14 cellular contexts compared by ENCODE assay signal in genomic region chr3:15845475-15845874, GRCh38. TPM values are rescaled to one million over a fixed set of nuclear protein-coding genes. Genes with fewer than 3 reads are reported as not detected.
DNase-seq lines count a peak whose midpoint lies in the region; ATAC-seq lines count a peak whose summit lies in the region.
"Had no signal": no experiment of that assay in that cellular context is flagged by ENCODE, and none has a peak within 500 bp of the region (broad histone marks: within the 10 kb centered on the region; RNA-seq: fewer than 3 reads in every experiment).

No MANE protein-coding gene starts in this region.

- POLR2A ChIA-PET in naive thymus-derived CD4-positive, alpha-beta T cell (lab: Charles Lee): no interaction called here

- no peaks in the 10 kb centered on the region for H3K4me1 ChIP-seq in naive thymus-derived CD4-positive, alpha-beta T cell (ENCODE audit: control insufficient read depth in 2 of 2, insufficient read depth in 2 of 2, low read length in 2 of 2)
- H3K4me1 ChIP-seq: adrenal gland had no signal

- no peak overlapping the region for H3K27ac ChIP-seq in naive thymus-derived CD4-positive, alpha-beta T cell (ENCODE audit: low read depth, low read length)
- H3K27ac ChIP-seq: adrenal gland had no signal

- H3K27ac Mint-ChIP-seq in naive thymus-derived CD4-positive, alpha-beta T cell: no peak overlapping the region
- H3K27ac Mint-ChIP-seq: T-cell had no signal

- CTCF ChIA-PET in naive thymus-derived CD4-positive, alpha-beta T cell (lab: Charles Lee): no interaction called here

- DNase-seq in stimulated activated CD4-positive, alpha-beta T cell treated with anti-CD3 and anti-CD28 coated beads, Interleukin-4, amount 100 ng/mL, for 24 hours: peak; percentile 19
- no peak for DNase-seq in stimulated activated CD4-positive, alpha-beta T cell treated with anti-CD3 and anti-CD28 coated beads, Interleukin-1b, Interleukin-23, amount 100 ng/mL, for 48 hours
- no peak for DNase-seq in NCI-H1048 (lab: John Stamatoyannopoulos, UW)
- no peak for DNase-seq in inferior parietal cortex (ENCODE audit: extremely low spot score)
- no peak for DNase-seq in naive thymus-derived CD4-positive, alpha-beta T cell
- DNase-seq: adrenal gland, DMS79, H9, NCI-H2171 treated with DMSO at 0.1 percent for 48 hours, PC-3, T-cell had no signal

- no peaks in the 10 kb centered on the region for H3K36me3 ChIP-seq in naive thymus-derived CD4-positive, alpha-beta T cell (ENCODE audit: control insufficient read depth in 2 of 3, insufficient read depth in 3 of 3, low read length in 3 of 3)
- H3K36me3 ChIP-seq: adrenal gland had no signal

- H3K9me3 ChIP-seq in naive thymus-derived CD4-positive, alpha-beta T cell (ENCODE audit: control insufficient read depth in 2 of 3, low read length in 3 of 3): no peaks in the 10 kb centered on the region
- H3K9me3 ChIP-seq: adrenal gland had no signal

- no peaks in the 10 kb centered on the region for H3K27me3 ChIP-seq in naive thymus-derived CD4-positive, alpha-beta T cell (ENCODE audit: control insufficient read depth in 2 of 2, insufficient read depth in 2 of 2, low read length in 2 of 2)
- H3K27me3 ChIP-seq: adrenal gland had no signal

- intact Hi-C loops in naive thymus-derived CD4-positive, alpha-beta T cell (cut with micrococcal nuclease): no loop called here

- peaks cover 12 to 51% (median 31%) of the 10 kb centered on the region in 5 donors for H3K36me3 Mint-ChIP-seq in naive thymus-derived CD4-positive, alpha-beta T cell

- H3K4me1 Mint-ChIP-seq in naive thymus-derived CD4-positive, alpha-beta T cell: peaks cover 11 to 63% (median 54%) of the 10 kb centered on the region in 7 donors

- no peak overlapping the region for H3K4me3 Mint-ChIP-seq in naive thymus-derived CD4-positive, alpha-beta T cell
- H3K4me3 Mint-ChIP-seq: H9, T-cell had no signal

- peak; percentile 82 for ATAC-seq in GM21619 (IDR thresholded peaks at IDR 0.05; ENCODE audit: unreplicated experiment)
- peak; percentile 76 for ATAC-seq in HG03442 (IDR thresholded peaks at IDR 0.05; ENCODE audit: unreplicated experiment)
- no peak for ATAC-seq in GM19324 (IDR thresholded peaks at IDR 0.05; ENCODE audit: low FRiP score, unreplicated experiment)
- no peak for ATAC-seq in naive thymus-derived CD4-positive, alpha-beta T cell
- ATAC-seq: PC-3, T-cell had no signal

- H3K9me3 Mint-ChIP-seq in naive thymus-derived CD4-positive, alpha-beta T cell: peaks cover 2 to 26% (median 12%) of the 10 kb centered on the region in 11 donors

- H3K4me3 ChIP-seq in naive thymus-derived CD4-positive, alpha-beta T cell (ENCODE audit: low read length): no peak overlapping the region
- H3K4me3 ChIP-seq: adrenal gland had no signal

- no peaks in the 10 kb centered on the region for H3K27me3 Mint-ChIP-seq in naive thymus-derived CD4-positive, alpha-beta T cell
- H3K27me3 Mint-ChIP-seq: T-cell had no signal

RNA-seq across cellular contexts. Expression of gene ANKRD28, which starts 47.7 kb away (rescaled TPM):
- 10 to 100 TPM; 27.4 to 70.4 (median 43.2) TPM for total RNA-seq in naive thymus-derived CD4-positive, alpha-beta T cell
- 10 to 100 TPM in 1 of 2 donors, 1 to 10 TPM in 1; 8.7 to 10.7 TPM for polyA plus RNA-seq in naive thymus-derived CD4-positive, alpha-beta T cell

Comparison
In these comparisons a context has a peak if more than half of its experiments do, and no peak if none do; other contexts are left out.
1. ATAC-seq: peak in GM21619 (single experiment) and HG03442 (single experiment); none in GM19324 (single experiment) and naive thymus-derived CD4-positive, alpha-beta T cell (single experiment).